In the genomic region with DNA sequence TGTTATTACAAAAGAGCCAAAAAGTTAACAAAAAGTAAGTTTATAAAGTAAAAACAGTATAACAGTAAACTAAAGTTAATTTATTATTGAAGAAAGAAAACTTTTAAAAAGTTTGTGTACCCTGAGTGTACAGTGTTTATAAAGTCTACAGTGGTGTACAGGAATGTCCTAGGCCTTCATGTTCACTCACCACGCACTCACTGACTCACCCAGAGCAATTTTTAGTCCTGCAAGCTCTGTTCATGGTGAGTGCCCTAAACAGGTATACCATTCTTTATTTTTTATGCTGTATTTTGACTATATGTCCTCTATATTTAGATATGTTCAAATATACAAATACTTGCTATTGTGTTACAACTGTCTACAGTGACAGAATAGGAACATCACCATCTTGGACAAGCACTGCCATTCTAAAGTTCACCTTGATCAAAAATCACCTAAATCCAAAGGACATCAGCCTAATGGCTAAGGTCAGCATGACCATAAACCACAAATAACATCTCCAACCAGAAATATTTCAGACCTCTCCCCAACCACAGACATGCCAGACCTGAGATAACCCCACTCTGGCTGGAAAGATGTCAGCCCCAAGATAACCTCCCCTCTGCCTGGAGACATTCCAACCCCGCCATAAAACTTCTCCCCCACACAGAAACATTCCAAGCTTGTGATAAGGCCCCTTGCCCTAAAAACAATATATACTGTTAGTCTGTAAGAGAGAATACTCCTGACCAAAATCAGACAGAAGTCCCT, we compare ENCODE assay signal across 30 cellular contexts. TPM values are rescaled to one million over a fixed set of nuclear protein-coding genes. Genes with fewer than 3 reads are reported as not detected.
DNase-seq lines count a peak whose midpoint lies in the region; ATAC-seq and TF ChIP-seq lines count a peak whose summit lies in the region.
"Had no signal": no experiment of that assay in that cellular context is flagged by ENCODE, and none has a peak within 500 bp of the region (broad histone marks: within the 10 kb centered on the region; RNA-seq: fewer than 3 reads in every experiment).

No MANE protein-coding gene starts in this region.

- no peak overlapping the region for H2AK5ac ChIP-seq in mesenchymal stem cell (ENCODE audit: low read length, severe bottlenecking)

- no peak overlapping the region for H4K8ac ChIP-seq in mesenchymal stem cell (ENCODE audit: low read length)

- H3K4me3 ChIP-seq in fibroblast of lung (replicated peaks in 1 of 4; ENCODE audit: control extremely low read depth in 1 of 4, insufficient read depth in 1 of 4, low read depth in 3 of 4, low read length in 4 of 4) (no peak overlapping the region), mesenchymal stem cell (ENCODE audit: insufficient read depth in 1 of 2, low read depth in 1 of 2, low read length in 2 of 2) (no peak overlapping the region)
- H3K4me3 ChIP-seq: gastroesophageal sphincter, hepatocyte, right lobe of liver, thyroid gland had no signal

- no peak overlapping the region for H2BK12ac ChIP-seq in mesenchymal stem cell (ENCODE audit: low read length in 2 of 2)

- no peak overlapping the region for H2BK15ac ChIP-seq in mesenchymal stem cell (ENCODE audit: low read depth, poor library complexity, severe bottlenecking)

- WGBS in mesenchymal stem cell, result 100% methylated on average over 1 of the region's 2 CpGs

- H3K27me3 ChIP-seq in fibroblast of lung (ENCODE audit: control insufficient read depth, insufficient read depth, low read length) (peaks cover 11% of the 10 kb centered on the region), mesenchymal stem cell (ENCODE audit: control insufficient read depth in 1 of 2, insufficient read depth in 1 of 2, low read length in 2 of 2) (peaks cover 6 to 22% of the 10 kb centered on the region in 2 experiments)
- H3K27me3 ChIP-seq: hepatocyte, right lobe of liver, thyroid gland had no signal

- no peaks in the 10 kb centered on the region for H3K79me1 ChIP-seq in mesenchymal stem cell (replicated peaks; ENCODE audit: low read length, poor library complexity, severe bottlenecking)

- no peak overlapping the region for H2BK5ac ChIP-seq in mesenchymal stem cell (ENCODE audit: low read depth, low read length, poor library complexity, severe bottlenecking)

- no peak for ATAC-seq in HG03196 (IDR thresholded peaks at IDR 0.05; ENCODE audit: unreplicated experiment)
- ATAC-seq: gastroesophageal sphincter, left lobe of liver, Panc1, right lobe of liver had no signal

- H3K36me3 ChIP-seq in fibroblast of lung (ENCODE audit: control insufficient read depth, insufficient read depth, low read length) (no peaks in the 10 kb centered on the region), mesenchymal stem cell (ENCODE audit: control insufficient read depth in 1 of 2, insufficient read depth in 2 of 2, low read depth in 1 of 2, low read length in 2 of 2) (no peaks in the 10 kb centered on the region)
- H3K36me3 ChIP-seq: gastroesophageal sphincter, thyroid gland had no signal

- DNase-seq in ELR (ENCODE audit: low read depth) (peak; percentile 12), RPMI7951 (ENCODE audit: low read depth) (peak; percentile 11), fibroblast of lung (ENCODE audit: low read depth in 2 of 2) (peak; percentile 36 to 48), mesenchymal stem cell (peak; percentile 50), DMS153 treated with DMSO at 0.1 percent for 48 hours (lab: John Stamatoyannopoulos, UW; ENCODE audit: unreplicated experiment) (no peak), MV-4-11 (lab: John Stamatoyannopoulos, UW) (no peak)
- DNase-seq in stimulated activated CD4-positive, alpha-beta T cell treated with anti-CD3 and anti-CD28 coated beads, Interleukin-4, amount 100 ng/mL, for 1 hour, result no peak
- DNase-seq: activated CD4-positive, alpha-beta T cell treated with anti-CD3 and anti-CD28 coated beads for 4 hours; activated CD8-positive, alpha-beta memory T cell treated with anti-CD3 and anti-CD28 coated beads for 24 hours; activated naive CD4-positive, alpha-beta T cell treated with anti-CD3 and anti-CD28 coated beads, Interleukin-2, amount 50 U/mL, for 16 hours; activated T-cell treated with anti-CD3 and anti-CD28 coated beads for 4 hours; central memory CD4-positive, alpha-beta T cell; H9; Karpas-422; NCI-H146; NCI-H2107; right lobe of liver; SHP77 treated with DMSO at 0.1 percent for 48 hours; stimulated activated CD4-positive, alpha-beta T cell treated with anti-CD3 and anti-CD28 coated beads, Interleukin-4, amount 100 ng/mL, for 24 hours; thyroid gland had no signal

- no peak overlapping the region for H3K18ac ChIP-seq in mesenchymal stem cell (ENCODE audit: low read depth in 1 of 2, low read length in 2 of 2)

- H3K9me3 ChIP-seq in fibroblast of lung (ENCODE audit: control insufficient read depth, insufficient read depth, low read depth, low read length), result no peaks in the 10 kb centered on the region
- peaks cover 9% of the 10 kb centered on the region for H3K9me3 ChIP-seq in mesenchymal stem cell (ENCODE audit: control insufficient read depth, low read length)
- H3K9me3 ChIP-seq: right lobe of liver, thyroid gland had no signal

- H3K4ac ChIP-seq in mesenchymal stem cell (ENCODE audit: low read depth in 1 of 2, low read length in 2 of 2), result no peak overlapping the region

- H3K27ac ChIP-seq in fibroblast of lung (ENCODE audit: insufficient read depth, low read length) (no peak overlapping the region), mesenchymal stem cell (ENCODE audit: low read length, poor library complexity, severe bottlenecking) (no peak overlapping the region)
- H3K27ac ChIP-seq: gastroesophageal sphincter, hepatocyte, right lobe of liver, thyroid gland, VCaP had no signal

- no peak overlapping the region for H3K23ac ChIP-seq in mesenchymal stem cell (ENCODE audit: low read length in 2 of 2)

- no peak for TF ChIP-seq CTCF in fibroblast of lung (conservative IDR thresholded peaks at IDR 0.05 in 1 of 2, IDR thresholded peaks at IDR 0.05 in 1 of 2; ENCODE audit: low read depth in 1 of 2, low read length in 2 of 2)

- H2BK120ac ChIP-seq in mesenchymal stem cell (ENCODE audit: low read depth, low read length), result no peak overlapping the region

- H4K20me1 ChIP-seq in fibroblast of lung (ENCODE audit: control insufficient read depth, extremely low read depth, insufficient read depth, low read length), result no peaks in the 10 kb centered on the region

- no peaks in the 10 kb centered on the region for H3K79me2 ChIP-seq in fibroblast of lung (ENCODE audit: control insufficient read depth, insufficient read depth, low read length)
- H3K79me2 ChIP-seq: hepatocyte had no signal

- H3K4me1 ChIP-seq in fibroblast of lung (ENCODE audit: control insufficient read depth, extremely low read depth, insufficient read depth, low read length) (no peaks in the 10 kb centered on the region), mesenchymal stem cell (ENCODE audit: control insufficient read depth, insufficient read depth, low read depth, low read length) (no peaks in the 10 kb centered on the region)
- H3K4me1 ChIP-seq: gastroesophageal sphincter, thyroid gland had no signal

- no peak overlapping the region for H3K4me2 ChIP-seq in fibroblast of lung (ENCODE audit: extremely low read depth, insufficient read depth, low read length)
- no peak overlapping the region for H3K4me2 ChIP-seq in mesenchymal stem cell (ENCODE audit: low read length, poor library complexity, severe bottlenecking)
- H3K4me2 ChIP-seq: hepatocyte had no signal

- no peak overlapping the region for H3K14ac ChIP-seq in mesenchymal stem cell (ENCODE audit: low read length in 2 of 2)

- H3K9ac ChIP-seq in fibroblast of lung (ENCODE audit: insufficient read depth, low read length) (no peak overlapping the region), mesenchymal stem cell (ENCODE audit: low read length) (no peak overlapping the region)

- H4K91ac ChIP-seq in mesenchymal stem cell (ENCODE audit: low read length), result no peak overlapping the region

- H2AFZ ChIP-seq in fibroblast of lung (ENCODE audit: low read length) (no peak overlapping the region), mesenchymal stem cell (ENCODE audit: low read depth, low read length) (no peak overlapping the region)
- H2AFZ ChIP-seq: hepatocyte had no signal

RNA-seq across cellular contexts. Expression of a gene that starts 56.1 kb away (rescaled TPM):
- total RNA-seq in RPMI7951 (2014; rRNA removed; shearing (Covaris generic)), result not detected in 2 replicates
- total RNA-seq in fibroblast of lung, result not detected in 2 replicates
- polyA plus RNA-seq in fibroblast of lung, result not detected in 2 replicates
- polyA plus RNA-seq in fibroblast of lung (2012), result not detected in 2 replicates
- not detected in 2 replicates for polyA minus RNA-seq in fibroblast of lung (ENCODE audit: low replicate concordance)
- not detected for polyA plus RNA-seq in mesenchymal stem cell (2013, experiment 1 of 2)
- not detected for polyA plus RNA-seq in mesenchymal stem cell (2013, experiment 2 of 2)
- total RNA-seq: activated T-helper 2 cell treated with anti-CD3 and anti-CD28 coated beads, Interferon-gamma antibody, Interleukin-2, Interleukin-4, amounts not matched to agents 10 μg/mL and 5 μg/mL and 100 μg/mL, durations not matched to agents 14 hours and 24 hours and 36 hours; gastroesophageal sphincter; H9; posterior vena cava; thyroid gland had no signal
- polyA plus RNA-seq: CD14-positive monocyte, esophagus had no signal

Comparison
In these comparisons a context has a peak if more than half of its experiments do, and no peak if none do; other contexts are left out.
1. DNase-seq: peak in ELR (single experiment), RPMI7951 (single experiment), fibroblast of lung (2 of 2) and mesenchymal stem cell (single experiment); none in stimulated activated CD4-positive, alpha-beta T cell treated with anti-CD3 and anti-CD28 coated beads, Interleukin-4, amount 100 ng/mL, for 1 hour (single experiment), DMS153 treated with DMSO at 0.1 percent for 48 hours (single experiment) and MV-4-11 (single experiment).